Comparison of ENCODE assay signal across 16 cellular contexts in genomic region chr19:23992348-23992747, GRCh38.
DNase-seq lines count a peak whose midpoint lies in the region; ATAC-seq and TF ChIP-seq lines count a peak whose summit lies in the region.
"Had no signal": no experiment of that assay in that cellular context is flagged by ENCODE, and none has a peak within 500 bp of the region (broad histone marks: within the 10 kb centered on the region; RNA-seq: fewer than 3 reads in every experiment).

No MANE protein-coding gene starts in this region.

- H3K9me3 Mint-ChIP-seq in activated T-cell treated with anti-CD3 and anti-CD28 coated beads, Interleukin-2, amount 50 U/mL, for 4 hours = peaks cover 28% of the 10 kb centered on the region
- peaks cover 28% of the 10 kb centered on the region for H3K9me3 Mint-ChIP-seq in activated T-cell treated with anti-CD3 and anti-CD28 coated beads, Interleukin-2, amount 50 U/mL, for 24 hours
- H3K9me3 Mint-ChIP-seq in activated naive CD8-positive, alpha-beta T cell treated with anti-CD3 and anti-CD28 coated beads, Interleukin-2, amount 50 U/mL, for 24 hours = peaks cover 29% of the 10 kb centered on the region
- peaks cover 11 to 44% (median 23%) of the 10 kb centered on the region in 9 donors for H3K9me3 Mint-ChIP-seq in naive thymus-derived CD8-positive, alpha-beta T cell

- H3K36me3 Mint-ChIP-seq in activated T-cell treated with anti-CD3 and anti-CD28 coated beads, Interleukin-2, amount 50 U/mL, for 4 hours (ENCODE audit: insufficient read depth) = no peaks in the 10 kb centered on the region
- H3K36me3 Mint-ChIP-seq in activated T-cell treated with anti-CD3 and anti-CD28 coated beads, Interleukin-2, amount 50 U/mL, for 24 hours (ENCODE audit: low read depth) = no peaks in the 10 kb centered on the region
- H3K36me3 Mint-ChIP-seq in activated naive CD8-positive, alpha-beta T cell treated with anti-CD3 and anti-CD28 coated beads, Interleukin-2, amount 50 U/mL, for 24 hours (ENCODE audit: low read depth) = peaks cover 3% of the 10 kb centered on the region
- peaks cover 0 to 29% (median 2%) of the 10 kb centered on the region in 3 donors for H3K36me3 Mint-ChIP-seq in naive thymus-derived CD8-positive, alpha-beta T cell

- no peaks in the 10 kb centered on the region for H3K79me2 ChIP-seq in smooth muscle cell (ENCODE audit: low read depth)

- DNase-seq in activated T-cell treated with anti-CD3 and anti-CD28 coated beads, Interleukin-2, amount 50 U/mL, for 4 hours = no peak
- no peak for DNase-seq in activated T-cell treated with anti-CD3 and anti-CD28 coated beads, Interleukin-2, amount 50 U/mL, for 24 hours
- DNase-seq in Jurkat, Clone E6-1 (ENCODE audit: low read depth, low spot score) = peak; percentile 38
- no peak for DNase-seq in activated naive CD8-positive, alpha-beta T cell treated with anti-CD3 and anti-CD28 coated beads, Interleukin-2, amount 50 U/mL, for 24 hours
- peak in 3 of 10 donors; percentile 9 to 26 (median 26) for DNase-seq in naive thymus-derived CD8-positive, alpha-beta T cell
- DNase-seq in GF-D8 (lab: John Stamatoyannopoulos, UW) = no peak
- DNase-seq in superior temporal gyrus (ENCODE audit: extremely low spot score) = no peak
- no peak for DNase-seq in smooth muscle cell (lab: John Stamatoyannopoulos, UW; ENCODE audit: unreplicated experiment)
- DNase-seq: C1 segment of cervical spinal cord; Calu3; DMS79; NCI-H1048; NCI-H146; NCI-H2227 treated with DMSO at 0.1 percent for 48 hours; NCI-H526 treated with DMSO at 0.1 percent for 48 hours; NK-92 treated with Interleukin-12 subunit alpha and Interleukin-12 subunit beta, amount 100 ng/mL, for 24 hours had no signal

- 82% methylated on average over 3 of the region's 3 CpGs for WGBS in smooth muscle cell (ENCODE audit: low lambda C conversion rate)

- H3K27me3 ChIP-seq in smooth muscle cell (ENCODE audit: low read depth) = no peaks in the 10 kb centered on the region

- H3K9ac ChIP-seq in smooth muscle cell (ENCODE audit: low read depth) = no peak overlapping the region

- no peak overlapping the region for H3K4me2 ChIP-seq in smooth muscle cell

- H2AFZ ChIP-seq in smooth muscle cell (ENCODE audit: low read depth) = no peak overlapping the region

- H4K20me1 ChIP-seq in smooth muscle cell (ENCODE audit: low read depth) = no peaks in the 10 kb centered on the region

- no peak overlapping the region for H3K27ac Mint-ChIP-seq in activated T-cell treated with anti-CD3 and anti-CD28 coated beads, Interleukin-2, amount 50 U/mL, for 24 hours
- H3K27ac Mint-ChIP-seq in activated naive CD8-positive, alpha-beta T cell treated with anti-CD3 and anti-CD28 coated beads, Interleukin-2, amount 50 U/mL, for 24 hours = no peak overlapping the region
- H3K27ac Mint-ChIP-seq in naive thymus-derived CD8-positive, alpha-beta T cell = peak overlapping the region in 9 of 10 donors; percentile 6 to 72 (median 31)

- H3K4me1 Mint-ChIP-seq in activated T-cell treated with anti-CD3 and anti-CD28 coated beads, Interleukin-2, amount 50 U/mL, for 4 hours (ENCODE audit: low read depth) = peaks cover 13% of the 10 kb centered on the region
- H3K4me1 Mint-ChIP-seq in activated T-cell treated with anti-CD3 and anti-CD28 coated beads, Interleukin-2, amount 50 U/mL, for 24 hours (ENCODE audit: low read depth) = peaks cover 19% of the 10 kb centered on the region
- H3K4me1 Mint-ChIP-seq in activated naive CD8-positive, alpha-beta T cell treated with anti-CD3 and anti-CD28 coated beads, Interleukin-2, amount 50 U/mL, for 24 hours = peaks cover 13% of the 10 kb centered on the region
- peaks cover 3 to 15% (median 13%) of the 10 kb centered on the region in 4 donors for H3K4me1 Mint-ChIP-seq in naive thymus-derived CD8-positive, alpha-beta T cell

- H3K9me3 ChIP-seq in smooth muscle cell (replicated peaks; ENCODE audit: low read depth) = peaks cover 3% of the 10 kb centered on the region

- POLR2A ChIA-PET in naive thymus-derived CD8-positive, alpha-beta T cell (lab: Charles Lee) = no interaction called here

- no peaks in the 10 kb centered on the region for H3K27me3 Mint-ChIP-seq in activated T-cell treated with anti-CD3 and anti-CD28 coated beads, Interleukin-2, amount 50 U/mL, for 4 hours (ENCODE audit: low read depth)
- no peaks in the 10 kb centered on the region for H3K27me3 Mint-ChIP-seq in activated T-cell treated with anti-CD3 and anti-CD28 coated beads, Interleukin-2, amount 50 U/mL, for 24 hours
- no peaks in the 10 kb centered on the region for H3K27me3 Mint-ChIP-seq in activated naive CD8-positive, alpha-beta T cell treated with anti-CD3 and anti-CD28 coated beads, Interleukin-2, amount 50 U/mL, for 24 hours
- H3K27me3 Mint-ChIP-seq in naive thymus-derived CD8-positive, alpha-beta T cell = no peaks in the 10 kb centered on the region

- H3K4me3 ChIP-seq in Jurkat, Clone E6-1 (ENCODE audit: low read length) = no peak overlapping the region
- H3K4me3 ChIP-seq in smooth muscle cell = no peak overlapping the region

- peak overlapping the region; percentile 5 for H3K4me3 Mint-ChIP-seq in activated T-cell treated with anti-CD3 and anti-CD28 coated beads, Interleukin-2, amount 50 U/mL, for 4 hours
- no peak overlapping the region for H3K4me3 Mint-ChIP-seq in activated T-cell treated with anti-CD3 and anti-CD28 coated beads, Interleukin-2, amount 50 U/mL, for 24 hours
- no peak overlapping the region for H3K4me3 Mint-ChIP-seq in activated naive CD8-positive, alpha-beta T cell treated with anti-CD3 and anti-CD28 coated beads, Interleukin-2, amount 50 U/mL, for 24 hours
- peak overlapping the region in 9 of 10 donors; percentile 22 to 57 (median 44) for H3K4me3 Mint-ChIP-seq in naive thymus-derived CD8-positive, alpha-beta T cell

- H3K36me3 ChIP-seq in smooth muscle cell (ENCODE audit: low read depth) = no peaks in the 10 kb centered on the region

- H3F3A ChIP-seq in smooth muscle cell (ENCODE audit: low read depth) = no peaks in the 10 kb centered on the region

- no peaks in the 10 kb centered on the region for H3K4me1 ChIP-seq in smooth muscle cell (ENCODE audit: low read depth)

- TF ChIP-seq CTCF in smooth muscle cell (IDR thresholded peaks at IDR 0.05; ENCODE audit: borderline replicate concordance, insufficient read depth, poor library complexity, severe bottlenecking) = no peak

- ATAC-seq in activated T-cell treated with anti-CD3 and anti-CD28 coated beads, Interleukin-2, amount 50 U/mL, for 4 hours = peak; percentile 48 to 60
- ATAC-seq in activated naive CD8-positive, alpha-beta T cell treated with anti-CD3 and anti-CD28 coated beads, Interleukin-2, amount 50 U/mL, for 24 hours = peak; percentile 33
- ATAC-seq in naive thymus-derived CD8-positive, alpha-beta T cell = peak in 1 of 2 donors; percentile 70

- H3K27ac ChIP-seq in smooth muscle cell (ENCODE audit: low read depth) = no peak overlapping the region

Comparison
In these comparisons a context has a peak if more than half of its experiments do, and no peak if none do; other contexts are left out.
1. H3K4me3 Mint-ChIP-seq: peak in activated T-cell treated with anti-CD3 and anti-CD28 coated beads, Interleukin-2, amount 50 U/mL, for 4 hours (single experiment) and naive thymus-derived CD8-positive, alpha-beta T cell (9 of 10); none in activated T-cell treated with anti-CD3 and anti-CD28 coated beads, Interleukin-2, amount 50 U/mL, for 24 hours (single experiment) and activated naive CD8-positive, alpha-beta T cell treated with anti-CD3 and anti-CD28 coated beads, Interleukin-2, amount 50 U/mL, for 24 hours (single experiment).
2. H3K27ac Mint-ChIP-seq: peak in naive thymus-derived CD8-positive, alpha-beta T cell (9 of 10); none in activated T-cell treated with anti-CD3 and anti-CD28 coated beads, Interleukin-2, amount 50 U/mL, for 24 hours (single experiment) and activated naive CD8-positive, alpha-beta T cell treated with anti-CD3 and anti-CD28 coated beads, Interleukin-2, amount 50 U/mL, for 24 hours (single experiment).